Comparison of ENCODE assay signal across 10 cellular contexts in genomic region chr19:17327068-17327653, GRCh38. TPM values are rescaled to one million over a fixed set of nuclear protein-coding genes. Genes with fewer than 3 reads are reported as not detected.
DNase-seq lines count a peak whose midpoint lies in the region; ATAC-seq and TF ChIP-seq lines count a peak whose summit lies in the region.
"Had no signal": no experiment of that assay in that cellular context is flagged by ENCODE, and none has a peak within 500 bp of the region (broad histone marks: within the 10 kb centered on the region; RNA-seq: fewer than 3 reads in every experiment).

No MANE protein-coding gene starts in this region.

- H3K9me3 Mint-ChIP-seq in endodermal cell (no peaks in the 10 kb centered on the region), neural progenitor cell (no peaks in the 10 kb centered on the region)

- peak overlapping the region; percentile 78 for H3K4me2 ChIP-seq in neural progenitor cell

- peaks cover 1% of the 10 kb centered on the region for H3K4me1 Mint-ChIP-seq in endodermal cell
- H3K4me1 Mint-ChIP-seq in neural progenitor cell: peaks cover 8% of the 10 kb centered on the region

- H3K27ac Mint-ChIP-seq in endodermal cell: peak overlapping the region; percentile 88
- H3K27ac Mint-ChIP-seq in neural progenitor cell: no peak overlapping the region

- H3K9me3 ChIP-seq in endodermal cell (ENCODE audit: control insufficient read depth, low read length) (no peaks in the 10 kb centered on the region), neural progenitor cell (ENCODE audit: low read depth) (no peaks in the 10 kb centered on the region)
- H3K9me3 ChIP-seq: HAP-1 had no signal

- H3K4me3 ChIP-seq in endodermal cell (ENCODE audit: low read length) (peak overlapping the region; percentile 71), neural progenitor cell (peak overlapping the region; percentile 51)
- H3K4me3 ChIP-seq: HAP-1 had no signal

- H3K36me3 Mint-ChIP-seq in endodermal cell (ENCODE audit: low read depth): peaks cover 24% of the 10 kb centered on the region
- peaks cover 10% of the 10 kb centered on the region for H3K36me3 Mint-ChIP-seq in neural progenitor cell

- no peak overlapping the region for H2AFZ ChIP-seq in neural progenitor cell (replicated peaks)

- ATAC-seq in HG02970 (IDR thresholded peaks at IDR 0.05; ENCODE audit: low FRiP score, unreplicated experiment): no peak
- no peak for ATAC-seq in SK-N-SH treated with all-trans-retinoic acid at 6 μM for 48 hours

- no peak overlapping the region for H3K9ac ChIP-seq in endodermal cell (ENCODE audit: extremely low read depth, low read length, poor library complexity, severe bottlenecking)
- H3K9ac ChIP-seq in neural progenitor cell: no peak overlapping the region

- no peaks in the 10 kb centered on the region for H3K79me2 ChIP-seq in neural progenitor cell (ENCODE audit: low read depth)

- WGBS in endodermal cell (ENCODE audit: insufficient coverage in 1 of 2, insufficient read length in 1 of 2), 2 experiments: 74 to 78% methylated on average over 12 to 27 of the region's 27 CpGs

- DNase-seq in GM13977 (ENCODE audit: low spot score) (peak; percentile 32), NCI-H146 treated with DMSO at 0.1 percent for 48 hours (lab: John Stamatoyannopoulos, UW; ENCODE audit: unreplicated experiment) (peak; percentile 67), endodermal cell (no peak), neural progenitor cell (ENCODE audit: low spot score) (no peak), HCEC 1CT (no peak)
- DNase-seq: foreskin melanocyte had no signal

- peaks cover 6% of the 10 kb centered on the region for H4K20me1 ChIP-seq in neural progenitor cell (ENCODE audit: low read depth)

- no peaks in the 10 kb centered on the region for H3K27me3 ChIP-seq in endodermal cell (ENCODE audit: control insufficient read depth, insufficient read depth, low read length, poor library complexity, severe bottlenecking)
- peaks cover 17% of the 10 kb centered on the region for H3K27me3 ChIP-seq in neural progenitor cell

- peaks cover 51% of the 10 kb centered on the region for H3F3A ChIP-seq in neural progenitor cell (ENCODE audit: low read depth)

- peaks cover 3% of the 10 kb centered on the region for H3K36me3 ChIP-seq in endodermal cell (ENCODE audit: control insufficient read depth, insufficient read depth, low read length)
- H3K36me3 ChIP-seq in neural progenitor cell: no peaks in the 10 kb centered on the region

- H3K27me3 Mint-ChIP-seq in endodermal cell (ENCODE audit: insufficient read depth) (peaks cover 24% of the 10 kb centered on the region), neural progenitor cell (ENCODE audit: insufficient read depth, low read depth) (no peaks in the 10 kb centered on the region)
- H3K27me3 Mint-ChIP-seq: activated CD4-positive, alpha-beta T cell treated with anti-CD3 and anti-CD28 coated beads for 36 hours had no signal

- TF ChIP-seq CTCF in GM13977 (IDR thresholded peaks at IDR 0.05; ENCODE audit: extremely low read depth, insufficient read depth, missing control alignments) (no peak), endodermal cell (conservative IDR thresholded peaks at IDR 0.05) (no peak), neural progenitor cell (IDR thresholded peaks at IDR 0.05) (no peak)

- H3K4me3 Mint-ChIP-seq in endodermal cell (peak overlapping the region; percentile 63), neural progenitor cell (no peak overlapping the region)

- in situ Hi-C loops in GM13977 (cut with MboI; ENCODE audit: low pct_unique_long_range_greater_than_20kb, low sequenced_read_pairs, unreplicated experiment): no loop called here

- H3K4me1 ChIP-seq in endodermal cell (ENCODE audit: control insufficient read depth, insufficient read depth, low read length): no peaks in the 10 kb centered on the region
- peaks cover 18% of the 10 kb centered on the region for H3K4me1 ChIP-seq in neural progenitor cell
- H3K4me1 ChIP-seq: HAP-1 had no signal

- no peak overlapping the region for H3K27ac ChIP-seq in endodermal cell (ENCODE audit: low read depth, low read length)
- H3K27ac ChIP-seq in neural progenitor cell: peak overlapping the region; percentile 34

TF ChIP-seq in SK-N-SH treated with all-trans-retinoic acid at 6 μM for 48 hours, 23 proteins besides CTCF, POLR2A, EP300 and RAD21 (continues in another document):
- no peak for TF ChIP-seq ARNTL (CRISPR knock-in tag; IDR thresholded peaks at IDR 0.05; ENCODE audit: borderline replicate concordance, low read depth)
- no peak for TF ChIP-seq ISL1 (CRISPR knock-in tag; IDR thresholded peaks at IDR 0.05)
- no peak for TF ChIP-seq GLIS3 (CRISPR knock-in tag; IDR thresholded peaks at IDR 0.05)
- no peak for TF ChIP-seq TSHZ2 (CRISPR knock-in tag; IDR thresholded peaks at IDR 0.05)
- no peak for TF ChIP-seq ESRRG (CRISPR knock-in tag; IDR thresholded peaks at IDR 0.05)
- no peak for TF ChIP-seq OSR1 (CRISPR knock-in tag; IDR thresholded peaks at IDR 0.05)
- no peak for TF ChIP-seq PPARA (CRISPR knock-in tag; IDR thresholded peaks at IDR 0.05; ENCODE audit: borderline replicate concordance)
- TF ChIP-seq CREB5 (CRISPR knock-in tag; IDR thresholded peaks at IDR 0.05; ENCODE audit: low read depth): no peak
- no peak for TF ChIP-seq ZNF70 (CRISPR knock-in tag; IDR thresholded peaks at IDR 0.05)
- TF ChIP-seq ZNF8 (CRISPR knock-in tag; IDR thresholded peaks at IDR 0.05): no peak
- no peak for TF ChIP-seq TCF4 (CRISPR knock-in tag; IDR thresholded peaks at IDR 0.05; ENCODE audit: borderline replicate concordance)
- TF ChIP-seq ZC3H10 (CRISPR knock-in tag; IDR thresholded peaks at IDR 0.05): no peak
- no peak for TF ChIP-seq SNAI2 (CRISPR knock-in tag; IDR thresholded peaks at IDR 0.05)
- no peak for TF ChIP-seq CSRNP3 (CRISPR knock-in tag; IDR thresholded peaks at IDR 0.05)
- TF ChIP-seq ZFP3 (CRISPR knock-in tag; IDR thresholded peaks at IDR 0.05): no peak

RNA-seq across cellular contexts. Expression of gene ANO8, which starts 7.5 kb away (rescaled TPM):
- total RNA-seq in endodermal cell: 10 to 100 TPM; 27.5 to 29.5 TPM
- 34.7 TPM for polyA plus RNA-seq in endodermal cell (2013, experiment 1 of 2)
- 29.8 TPM for polyA plus RNA-seq in endodermal cell (2013, experiment 2 of 2)
- 11.4 and 25.0 TPM in 2 replicates for total RNA-seq in neural progenitor cell (ENCODE audit: low replicate concordance)

RNA-seq across cellular contexts. Expression of gene GTPBP3, which starts 10.2 kb away (rescaled TPM):
- total RNA-seq in endodermal cell: 10 to 100 TPM; 48.7 to 55.7 TPM
- polyA plus RNA-seq in endodermal cell (2013, experiment 1 of 2): 34.1 TPM
- 33.4 TPM for polyA plus RNA-seq in endodermal cell (2013, experiment 2 of 2)
- total RNA-seq in neural progenitor cell (ENCODE audit: low replicate concordance): 13.2 and 47.6 TPM in 2 replicates

RNA-seq across cellular contexts. Expression of gene DDA1, which starts 17.8 kb away (rescaled TPM):
- total RNA-seq in endodermal cell (10 to 100 TPM; 36.9 to 42.3 TPM), neural progenitor cell (ENCODE audit: low replicate concordance) (21.9 and 27.7 TPM in 2 replicates)
- polyA plus RNA-seq in endodermal cell (2013, experiment 1 of 2): 46.5 TPM
- 62.7 TPM for polyA plus RNA-seq in endodermal cell (2013, experiment 2 of 2)

RNA-seq across cellular contexts. Expression of gene MRPL34, which starts 21.5 kb away (rescaled TPM):
- 10 to 100 TPM; 58.1 to 62.2 TPM for total RNA-seq in endodermal cell
- 51.9 TPM for polyA plus RNA-seq in endodermal cell (2013, experiment 1 of 2)
- 48.7 TPM for polyA plus RNA-seq in endodermal cell (2013, experiment 2 of 2)
- total RNA-seq in neural progenitor cell (ENCODE audit: low replicate concordance): 25.9 and 38.8 TPM in 2 replicates

RNA-seq across cellular contexts. Expression of gene ABHD8, which starts 23.9 kb away (rescaled TPM):
- total RNA-seq in endodermal cell: 10 to 100 TPM; 11.6 to 21.1 TPM
- 9.7 TPM for polyA plus RNA-seq in endodermal cell (2013, experiment 1 of 2)
- polyA plus RNA-seq in endodermal cell (2013, experiment 2 of 2): 10.2 TPM
- 4.6 and 13.3 TPM in 2 replicates for total RNA-seq in neural progenitor cell (ENCODE audit: low replicate concordance)

Comparison
In these comparisons a context has a peak if more than half of its experiments do, and no peak if none do; other contexts are left out.
1. DNase-seq: peak in GM13977 (single experiment) and NCI-H146 treated with DMSO at 0.1 percent for 48 hours (single experiment); none in endodermal cell (single experiment), neural progenitor cell (single experiment) and HCEC 1CT (single experiment).